22 cellular contexts compared by ENCODE assay signal in the genomic region with DNA sequence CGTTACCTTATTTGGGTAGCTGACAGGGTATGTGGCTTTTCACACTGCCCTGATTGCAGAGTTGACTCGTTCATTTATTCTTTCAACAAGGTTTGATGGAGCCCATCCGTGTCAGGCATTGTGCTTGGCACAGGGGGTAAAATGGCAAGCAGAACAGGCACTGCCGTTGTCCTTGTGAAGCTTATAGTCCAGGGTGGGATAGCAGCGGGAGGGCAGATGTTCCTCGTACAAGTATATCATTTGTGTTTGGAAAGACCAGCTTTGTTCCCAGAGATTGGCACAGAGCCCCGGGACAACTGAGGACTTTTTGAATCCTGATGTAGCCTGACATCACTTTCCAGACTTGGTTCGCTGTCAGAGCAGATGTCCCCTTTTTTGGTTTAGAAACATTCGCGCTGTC. TPM values are rescaled to one million over a fixed set of nuclear protein-coding genes. Genes with fewer than 3 reads are reported as not detected.
DNase-seq lines count a peak whose midpoint lies in the region; ATAC-seq and TF ChIP-seq lines count a peak whose summit lies in the region.
"Had no signal": no experiment of that assay in that cellular context is flagged by ENCODE, and none has a peak within 500 bp of the region (broad histone marks: within the 10 kb centered on the region; RNA-seq: fewer than 3 reads in every experiment).

No MANE protein-coding gene starts in this region.

- no peak for TF ChIP-seq POLR2A in tibial nerve (IDR thresholded peaks at IDR 0.05)

- CTCF ChIA-PET in activated CD4-positive, alpha-beta T cell treated with anti-CD3 and anti-CD28 coated beads for 36 hours (lab: Charles Lee) = no interaction called here

- no peak overlapping the region for H3K27ac Mint-ChIP-seq in activated CD4-positive, alpha-beta T cell treated with anti-CD3 and anti-CD28 coated beads, Interleukin-2, amount 10 ng/mL, durations not matched to agents 24 days and 14 days
- H3K27ac Mint-ChIP-seq in activated CD4-positive, alpha-beta T cell treated with anti-CD3 and anti-CD28 coated beads for 36 hours = no peak overlapping the region
- H3K27ac Mint-ChIP-seq: stimulated activated naive B cell treated with anti-CD40 and anti-IgM and Interleukin-4, amounts not matched to agents 10 μg/mL and 1 μg/mL and 100 μg/mL, for 72 hours had no signal

- DNase-seq in activated CD4-positive, alpha-beta T cell treated with anti-CD3 and anti-CD28 coated beads, Interleukin-2, amount 10 ng/mL, durations not matched to agents 24 days and 14 days = peak; percentile 30
- no peak for DNase-seq in activated CD4-positive, alpha-beta T cell treated with anti-CD3 and anti-CD28 coated beads for 36 hours
- DNase-seq in hippocampal formation (lab: John Stamatoyannopoulos, UW) (peak; percentile 91 to 98), neuronal stem cell (ENCODE audit: low spot score) (no peak), tibial nerve (ENCODE audit: low spot score in 2 of 2) (no peak), HT-29 (ENCODE audit: low spot score) (no peak), foreskin fibroblast (no peak), NCI-H524 (lab: John Stamatoyannopoulos, UW) (no peak)
- DNase-seq: activated CD4-positive, alpha-beta T cell treated with anti-CD3 and anti-CD28 coated beads for 48 hours; activated effector memory CD4-positive, alpha-beta T cell treated with anti-CD3 and anti-CD28 coated beads, Interleukin-2, amount 50 U/mL, for 16 hours; dermis blood vessel endothelial cell; Karpas-422; left cardiac atrium; NCI-H187 treated with DMSO at 0.1 percent for 48 hours; NCI-H345; PC-9; SHP77 treated with DMSO at 0.1 percent for 48 hours; stimulated activated naive B cell treated with anti-CD40 and anti-IgM and Interleukin-4, amounts not matched to agents 10 μg/mL and 1 μg/mL and 100 μg/mL, for 72 hours; T-helper 1 cell; tibial artery had no signal

- no peak for ATAC-seq in activated CD4-positive, alpha-beta T cell treated with anti-CD3 and anti-CD28 coated beads for 36 hours
- ATAC-seq: left cardiac atrium; stimulated activated naive B cell treated with anti-CD40 and anti-IgM and Interleukin-4, amounts not matched to agents 10 μg/mL and 1 μg/mL and 100 μg/mL, for 72 hours had no signal

- H3K4me3 ChIP-seq in neuronal stem cell (ENCODE audit: low read length in 2 of 2) = no peak overlapping the region
- no peak overlapping the region for H3K4me3 ChIP-seq in tibial nerve
- H3K4me3 ChIP-seq in foreskin fibroblast (ENCODE audit: low read depth in 1 of 2, low read length in 2 of 2) = no peak overlapping the region
- H3K4me3 ChIP-seq: HAP-1, PC-9, tibial artery had no signal

- no peak overlapping the region for H2AFZ ChIP-seq in neuronal stem cell (ENCODE audit: low read length)
- H2AFZ ChIP-seq: PC-9 had no signal

- H3K27me3 ChIP-seq in neuronal stem cell (ENCODE audit: control insufficient read depth in 3 of 3, insufficient read depth in 3 of 3, low read depth in 1 of 3, low read length in 3 of 3) (no peaks in the 10 kb centered on the region), tibial nerve (no peaks in the 10 kb centered on the region)
- H3K27me3 ChIP-seq: tibial artery had no signal

- H3K79me1 ChIP-seq in neuronal stem cell (ENCODE audit: low read depth, low read length) = no peaks in the 10 kb centered on the region

- no peak overlapping the region for H3K9ac ChIP-seq in neuronal stem cell (ENCODE audit: low read depth, low read length, poor library complexity)

- H2BK5ac ChIP-seq in neuronal stem cell (ENCODE audit: low read length) = no peak overlapping the region

- H4K8ac ChIP-seq in neuronal stem cell (ENCODE audit: low read depth, low read length) = no peak overlapping the region

- H3K36me3 Mint-ChIP-seq in activated CD4-positive, alpha-beta T cell treated with anti-CD3 and anti-CD28 coated beads, Interleukin-2, amount 10 ng/mL, durations not matched to agents 24 days and 14 days (ENCODE audit: low read depth) = no peaks in the 10 kb centered on the region
- no peaks in the 10 kb centered on the region for H3K36me3 Mint-ChIP-seq in activated CD4-positive, alpha-beta T cell treated with anti-CD3 and anti-CD28 coated beads for 36 hours (ENCODE audit: low read depth)
- H3K36me3 Mint-ChIP-seq: stimulated activated naive B cell treated with anti-CD40 and anti-IgM and Interleukin-4, amounts not matched to agents 10 μg/mL and 1 μg/mL and 100 μg/mL, for 72 hours had no signal

- H2AK5ac ChIP-seq in neuronal stem cell (ENCODE audit: low read depth, low read length) = no peak overlapping the region

- H3K4me1 ChIP-seq in neuronal stem cell (ENCODE audit: control insufficient read depth in 2 of 2, insufficient read depth in 1 of 2, low read depth in 1 of 2, low read length in 2 of 2) (peaks cover 32 to 54% of the 10 kb centered on the region in 2 donors), tibial nerve (peaks cover 0 to 89% (median 25%) of the 10 kb centered on the region in 4 donors)

- H3K23ac ChIP-seq in neuronal stem cell (ENCODE audit: low read depth, low read length, poor library complexity) = no peak overlapping the region

- H3K14ac ChIP-seq in neuronal stem cell (ENCODE audit: low read length) = no peak overlapping the region

- H3K18ac ChIP-seq in neuronal stem cell (ENCODE audit: low read length) = no peak overlapping the region

- H3K9me3 ChIP-seq in neuronal stem cell (replicated peaks in 1 of 2; ENCODE audit: control insufficient read depth in 2 of 2, insufficient read depth in 1 of 2, low read depth in 1 of 2, low read length in 2 of 2) (no peaks in the 10 kb centered on the region), tibial nerve (no peaks in the 10 kb centered on the region)
- H3K9me3 ChIP-seq: HAP-1, tibial artery had no signal

- peak overlapping the region; percentile 3 for H2BK15ac ChIP-seq in neuronal stem cell (ENCODE audit: low read length)

- intact Hi-C loops in activated CD4-positive, alpha-beta T cell treated with anti-CD3 and anti-CD28 coated beads, Interleukin-2, amount 10 ng/mL, durations not matched to agents 24 days and 14 days (cut with micrococcal nuclease) = no loop called here
- intact Hi-C loops in activated CD4-positive, alpha-beta T cell treated with anti-CD3 and anti-CD28 coated beads for 36 hours (cut with DNase I, micrococcal nuclease) = no loop called here

- no peak overlapping the region for H3K4me3 Mint-ChIP-seq in activated CD4-positive, alpha-beta T cell treated with anti-CD3 and anti-CD28 coated beads, Interleukin-2, amount 10 ng/mL, durations not matched to agents 24 days and 14 days
- no peak overlapping the region for H3K4me3 Mint-ChIP-seq in activated CD4-positive, alpha-beta T cell treated with anti-CD3 and anti-CD28 coated beads for 36 hours
- H3K4me3 Mint-ChIP-seq: stimulated activated naive B cell treated with anti-CD40 and anti-IgM and Interleukin-4, amounts not matched to agents 10 μg/mL and 1 μg/mL and 100 μg/mL, for 72 hours had no signal

- H3K4ac ChIP-seq in neuronal stem cell (ENCODE audit: low read length) = no peak overlapping the region

- no peak for TF ChIP-seq EP300 in tibial nerve (IDR thresholded peaks at IDR 0.05)

- H3K27ac ChIP-seq in neuronal stem cell (replicated peaks; ENCODE audit: low read length) (no peak overlapping the region), tibial nerve (peak overlapping the region; percentile 59 to 90 (median 79))
- H3K27ac ChIP-seq: 22Rv1, PC-9, tibial artery had no signal

- H4K91ac ChIP-seq in neuronal stem cell (ENCODE audit: low read depth, low read length, poor library complexity) = no peak overlapping the region

- no peak overlapping the region for H2BK120ac ChIP-seq in neuronal stem cell (ENCODE audit: low read depth, low read length)

- no CpG with 5 or more reads among the region's 10 CpGs for whole genome bisulfite sequencing in neuronal stem cell (ENCODE audit: extremely low coverage in 2 of 2, insufficient read length in 2 of 2, insufficient replicate concordance in 1 of 2), 2 donors
- 65 to 70% methylated on average over 10 of the region's 10 CpGs for WGBS in tibial nerve, 2 donors

- peaks cover 7% of the 10 kb centered on the region for H3K4me1 Mint-ChIP-seq in activated CD4-positive, alpha-beta T cell treated with anti-CD3 and anti-CD28 coated beads, Interleukin-2, amount 10 ng/mL, durations not matched to agents 24 days and 14 days
- peaks cover 20% of the 10 kb centered on the region for H3K4me1 Mint-ChIP-seq in activated CD4-positive, alpha-beta T cell treated with anti-CD3 and anti-CD28 coated beads for 36 hours

- no peaks in the 10 kb centered on the region for H3K9me3 Mint-ChIP-seq in activated CD4-positive, alpha-beta T cell treated with anti-CD3 and anti-CD28 coated beads, Interleukin-2, amount 10 ng/mL, durations not matched to agents 24 days and 14 days
- no peaks in the 10 kb centered on the region for H3K9me3 Mint-ChIP-seq in activated CD4-positive, alpha-beta T cell treated with anti-CD3 and anti-CD28 coated beads for 36 hours (ENCODE audit: low read depth)
- H3K9me3 Mint-ChIP-seq: stimulated activated naive B cell treated with anti-CD40 and anti-IgM and Interleukin-4, amounts not matched to agents 10 μg/mL and 1 μg/mL and 100 μg/mL, for 72 hours had no signal

- peaks cover 4% of the 10 kb centered on the region for H3K27me3 Mint-ChIP-seq in activated CD4-positive, alpha-beta T cell treated with anti-CD3 and anti-CD28 coated beads, Interleukin-2, amount 10 ng/mL, durations not matched to agents 24 days and 14 days
- no peaks in the 10 kb centered on the region for H3K27me3 Mint-ChIP-seq in activated CD4-positive, alpha-beta T cell treated with anti-CD3 and anti-CD28 coated beads for 36 hours

- POLR2A ChIA-PET in activated CD4-positive, alpha-beta T cell treated with anti-CD3 and anti-CD28 coated beads for 36 hours (lab: Charles Lee) = no interaction called here

- no peak overlapping the region for H3K4me2 ChIP-seq in neuronal stem cell (ENCODE audit: insufficient read depth, low read length, poor library complexity, severe bottlenecking)
- H3K4me2 ChIP-seq: PC-9 had no signal

- H2BK12ac ChIP-seq in neuronal stem cell (ENCODE audit: low read length) = no peak overlapping the region

- no peak for TF ChIP-seq CTCF in tibial nerve (IDR thresholded peaks at IDR 0.05)
- no peak for TF ChIP-seq CTCF in foreskin fibroblast (IDR thresholded peaks at IDR 0.05; ENCODE audit: low read depth, low read length)

- peaks cover 0 to 17% of the 10 kb centered on the region in 2 donors for H3K36me3 ChIP-seq in neuronal stem cell (replicated peaks in 1 of 2; ENCODE audit: control insufficient read depth in 2 of 2, insufficient read depth in 2 of 2, low read length in 2 of 2)
- H3K36me3 ChIP-seq in tibial nerve = peaks cover 0 to 17% (median 0%) of the 10 kb centered on the region in 3 donors
- H3K36me3 ChIP-seq: HAP-1, tibial artery had no signal

RNA-seq across cellular contexts. Expression of a gene that starts 50.9 kb away (rescaled TPM):
- 0.49 and 1.3 TPM in 2 replicates for total RNA-seq in activated CD4-positive, alpha-beta T cell treated with anti-CD3 and anti-CD28 coated beads, Interleukin-2, amount 10 ng/mL, durations not matched to agents 24 days and 14 days
- total RNA-seq in activated CD4-positive, alpha-beta T cell treated with anti-CD3 and anti-CD28 coated beads for 36 hours = 1 to 10 TPM; 3.0 TPM
- 17.1 TPM for polyA plus RNA-seq in neuronal stem cell (2013, experiment 1 of 2)
- polyA plus RNA-seq in neuronal stem cell (2013, experiment 2 of 2) = 17.0 TPM
- 10 to 100 TPM; 27.2 to 36.9 (median 33.2) TPM for total RNA-seq in tibial nerve
- 0.10 TPM in 1 of 2 replicates, not detected in the other for total RNA-seq in HT-29 (2014; rRNA removed; shearing (Covaris generic))

Comparison
In these comparisons a context has a peak if more than half of its experiments do, and no peak if none do; other contexts are left out.
1. DNase-seq: peak in activated CD4-positive, alpha-beta T cell treated with anti-CD3 and anti-CD28 coated beads, Interleukin-2, amount 10 ng/mL, durations not matched to agents 24 days and 14 days (single experiment) and hippocampal formation (2 of 2); none in activated CD4-positive, alpha-beta T cell treated with anti-CD3 and anti-CD28 coated beads for 36 hours (single experiment), neuronal stem cell (single experiment), tibial nerve (0 of 2), HT-29 (single experiment), foreskin fibroblast (0 of 2) and NCI-H524 (0 of 2).
2. RNA of a gene that starts 50.9 kb away (total RNA-seq): 27.2 to 36.9 TPM in tibial nerve; 3.0 TPM in activated CD4-positive, alpha-beta T cell treated with anti-CD3 and anti-CD28 coated beads for 36 hours, 0.49 to 1.3 TPM in activated CD4-positive, alpha-beta T cell treated with anti-CD3 and anti-CD28 coated beads, Interleukin-2, amount 10 ng/mL, durations not matched to agents 24 days and 14 days and 0.10 TPM in HT-29; every median in the first group is over 4 times any median in the second.